In the genomic region with DNA sequence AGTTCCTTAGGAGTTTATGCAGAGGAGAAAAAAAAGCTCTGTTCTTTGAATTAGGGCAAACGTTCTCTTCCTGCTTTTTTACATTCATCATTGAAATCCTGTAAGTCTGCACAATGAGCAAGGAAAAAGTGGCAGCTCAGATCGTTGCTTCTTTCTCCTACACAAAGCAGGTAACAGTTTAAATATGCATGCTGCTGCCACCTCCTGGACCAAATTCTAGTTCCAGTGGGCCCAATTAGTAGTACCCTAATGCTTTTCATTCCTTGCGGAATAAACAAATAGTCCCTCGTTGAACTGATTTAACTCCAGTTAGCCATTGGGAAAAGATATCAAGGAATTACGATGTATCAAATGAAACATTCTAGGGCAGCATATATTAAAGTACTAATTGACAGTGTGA, we compare ENCODE assay signal across 1 cellular context.
TF ChIP-seq lines count a peak whose summit lies in the region.

No MANE protein-coding gene starts in this region.

TF ChIP-seq in liver, 16 proteins besides CTCF, POLR2A, EP300 and RAD21:
- TF ChIP-seq FOXA2 (IDR thresholded peaks at IDR 0.05): no peak
- TF ChIP-seq HNF4G (IDR thresholded peaks at IDR 0.05): no peak
- TF ChIP-seq NR2F2 (IDR thresholded peaks at IDR 0.05): no peak
- no peak for TF ChIP-seq SP1 (IDR thresholded peaks at IDR 0.05)
- no peak for TF ChIP-seq FOXA1 (IDR thresholded peaks at IDR 0.05)
- TF ChIP-seq YY1 (IDR thresholded peaks at IDR 0.05): no peak
- TF ChIP-seq, protein P1, sequence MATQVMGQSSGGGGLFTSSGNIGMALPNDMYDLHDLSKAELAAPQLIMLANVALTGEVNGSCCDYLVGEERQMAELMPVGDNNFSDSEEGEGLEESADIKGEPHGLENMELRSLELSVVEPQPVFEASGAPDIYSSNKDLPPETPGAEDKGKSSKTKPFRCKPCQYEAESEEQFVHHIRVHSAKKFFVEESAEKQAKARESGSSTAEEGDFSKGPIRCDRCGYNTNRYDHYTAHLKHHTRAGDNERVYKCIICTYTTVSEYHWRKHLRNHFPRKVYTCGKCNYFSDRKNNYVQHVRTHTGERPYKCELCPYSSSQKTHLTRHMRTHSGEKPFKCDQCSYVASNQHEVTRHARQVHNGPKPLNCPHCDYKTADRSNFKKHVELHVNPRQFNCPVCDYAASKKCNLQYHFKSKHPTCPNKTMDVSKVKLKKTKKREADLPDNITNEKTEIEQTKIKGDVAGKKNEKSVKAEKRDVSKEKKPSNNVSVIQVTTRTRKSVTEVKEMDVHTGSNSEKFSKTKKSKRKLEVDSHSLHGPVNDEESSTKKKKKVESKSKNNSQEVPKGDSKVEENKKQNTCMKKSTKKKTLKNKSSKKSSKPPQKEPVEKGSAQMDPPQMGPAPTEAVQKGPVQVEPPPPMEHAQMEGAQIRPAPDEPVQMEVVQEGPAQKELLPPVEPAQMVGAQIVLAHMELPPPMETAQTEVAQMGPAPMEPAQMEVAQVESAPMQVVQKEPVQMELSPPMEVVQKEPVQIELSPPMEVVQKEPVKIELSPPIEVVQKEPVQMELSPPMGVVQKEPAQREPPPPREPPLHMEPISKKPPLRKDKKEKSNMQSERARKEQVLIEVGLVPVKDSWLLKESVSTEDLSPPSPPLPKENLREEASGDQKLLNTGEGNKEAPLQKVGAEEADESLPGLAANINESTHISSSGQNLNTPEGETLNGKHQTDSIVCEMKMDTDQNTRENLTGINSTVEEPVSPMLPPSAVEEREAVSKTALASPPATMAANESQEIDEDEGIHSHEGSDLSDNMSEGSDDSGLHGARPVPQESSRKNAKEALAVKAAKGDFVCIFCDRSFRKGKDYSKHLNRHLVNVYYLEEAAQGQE (IDR thresholded peaks at IDR 0.05): no peak
- no peak for TF ChIP-seq HNF4A (conservative IDR thresholded peaks at IDR 0.05)
- TF ChIP-seq, protein P2, sequence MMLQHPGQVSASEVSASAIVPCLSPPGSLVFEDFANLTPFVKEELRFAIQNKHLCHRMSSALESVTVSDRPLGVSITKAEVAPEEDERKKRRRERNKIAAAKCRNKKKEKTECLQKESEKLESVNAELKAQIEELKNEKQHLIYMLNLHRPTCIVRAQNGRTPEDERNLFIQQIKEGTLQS (IDR thresholded peaks at IDR 0.05): no peak
- no peak for TF ChIP-seq JUND (IDR thresholded peaks at IDR 0.05)
- TF ChIP-seq GABPA (IDR thresholded peaks at IDR 0.05 in 1 of 2, conservative IDR thresholded peaks at IDR 0.05 in 1 of 2): no peak
- TF ChIP-seq, protein P3, sequence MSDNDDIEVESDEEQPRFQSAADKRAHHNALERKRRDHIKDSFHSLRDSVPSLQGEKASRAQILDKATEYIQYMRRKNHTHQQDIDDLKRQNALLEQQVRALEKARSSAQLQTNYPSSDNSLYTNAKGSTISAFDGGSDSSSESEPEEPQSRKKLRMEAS (IDR thresholded peaks at IDR 0.05): no peak
- TF ChIP-seq RXRA (IDR thresholded peaks at IDR 0.05): no peak
- TF ChIP-seq, protein P4, sequence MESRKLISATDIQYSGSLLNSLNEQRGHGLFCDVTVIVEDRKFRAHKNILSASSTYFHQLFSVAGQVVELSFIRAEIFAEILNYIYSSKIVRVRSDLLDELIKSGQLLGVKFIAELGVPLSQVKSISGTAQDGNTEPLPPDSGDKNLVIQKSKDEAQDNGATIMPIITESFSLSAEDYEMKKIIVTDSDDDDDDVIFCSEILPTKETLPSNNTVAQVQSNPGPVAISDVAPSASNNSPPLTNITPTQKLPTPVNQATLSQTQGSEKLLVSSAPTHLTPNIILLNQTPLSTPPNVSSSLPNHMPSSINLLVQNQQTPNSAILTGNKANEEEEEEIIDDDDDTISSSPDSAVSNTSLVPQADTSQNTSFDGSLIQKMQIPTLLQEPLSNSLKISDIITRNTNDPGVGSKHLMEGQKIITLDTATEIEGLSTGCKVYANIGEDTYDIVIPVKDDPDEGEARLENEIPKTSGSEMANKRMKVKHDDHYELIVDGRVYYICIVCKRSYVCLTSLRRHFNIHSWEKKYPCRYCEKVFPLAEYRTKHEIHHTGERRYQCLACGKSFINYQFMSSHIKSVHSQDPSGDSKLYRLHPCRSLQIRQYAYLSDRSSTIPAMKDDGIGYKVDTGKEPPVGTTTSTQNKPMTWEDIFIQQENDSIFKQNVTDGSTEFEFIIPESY (IDR thresholded peaks at IDR 0.05): no peak
- TF ChIP-seq EGR1 (IDR thresholded peaks at IDR 0.05; ENCODE audit: low read depth in 2 of 2): no peak
- no peak for TF ChIP-seq TAF1 (conservative IDR thresholded peaks at IDR 0.05)
TF ChIP-seq in liver: peak in this region for 0.
